In genomic region chr4:37001688-37002436, GRCh38 we compare ENCODE assay signal across 18 cellular contexts.
"Had no signal": no experiment of that assay in that cellular context is flagged by ENCODE, and none has a peak within 500 bp of the region (broad histone marks: within the 10 kb centered on the region; RNA-seq: fewer than 3 reads in every experiment).

No MANE protein-coding gene starts in this region.

- H3K4me3 ChIP-seq: gastroesophageal sphincter, heart left ventricle, lung, prostate gland, right atrium auricular region, tibial artery, vagina had no signal

- H3K9me3 ChIP-seq: gastroesophageal sphincter, heart left ventricle, prostate gland, right atrium auricular region, tibial artery, vagina had no signal

- ATAC-seq: esophagus mucosa, gastroesophageal sphincter, heart left ventricle, left lobe of liver had no signal

- H3K27ac ChIP-seq: gastroesophageal sphincter, heart left ventricle, prostate gland, right atrium auricular region, tibial artery, vagina had no signal

- H3K27me3 ChIP-seq: gastroesophageal sphincter, heart left ventricle, right atrium auricular region, tibial artery, vagina had no signal

- DNase-seq: activated CD4-positive, alpha-beta T cell treated with anti-CD3 and anti-CD28 coated beads, Interleukin-2, amount 50 U/mL, for 4 hours; activated gamma-delta T cell treated with Interleukin-2 at 50 U/mL for 16 hours; activated naive CD8-positive, alpha-beta T cell treated with anti-CD3 and anti-CD28 coated beads for 36 hours; amniotic stem cell; effector CD8-positive, alpha-beta T cell; heart left ventricle; kidney; midbrain; stimulated activated CD4-positive, alpha-beta T cell treated with anti-CD3 and anti-CD28 coated beads, Interleukin-2, amount 100 ng/mL, for 24 hours; stimulated activated naive CD4-positive, alpha-beta T cell treated with Interleukin-2 at 50 U/mL for 16 hours; tibial artery had no signal

- H3K36me3 ChIP-seq: gastroesophageal sphincter, heart left ventricle, prostate gland, right atrium auricular region, tibial artery, vagina had no signal

- H3K4me1 ChIP-seq: gastroesophageal sphincter, heart left ventricle, prostate gland, right atrium auricular region, tibial artery, vagina had no signal
